Comparison of ENCODE assay signal across 15 cellular contexts in the genomic region with DNA sequence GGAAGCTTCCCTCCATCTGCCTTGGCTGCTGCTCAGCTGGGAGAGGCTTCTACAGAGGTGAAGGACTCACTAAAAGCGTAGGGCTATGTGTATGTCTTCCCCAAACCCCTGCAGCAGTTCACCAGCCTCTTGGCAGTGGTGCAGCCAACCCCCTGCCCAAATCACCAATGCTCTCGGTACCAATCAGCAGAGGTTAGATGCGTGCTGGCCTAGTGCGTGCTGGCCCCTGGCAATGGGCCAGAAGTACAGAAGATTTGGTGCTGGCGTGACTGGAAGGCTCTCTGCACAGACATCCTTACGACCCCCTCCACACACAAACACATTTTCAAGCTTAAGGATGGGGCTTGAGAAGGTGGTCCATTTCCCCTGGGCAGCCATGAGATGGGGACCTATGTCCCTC.
"Had no signal": no experiment of that assay in that cellular context is flagged by ENCODE, and none has a peak within 500 bp of the region (broad histone marks: within the 10 kb centered on the region; RNA-seq: fewer than 3 reads in every experiment).

No MANE protein-coding gene starts in this region.

- H3K4me3 ChIP-seq: lung, pancreas, tibial artery had no signal

- H3K27ac ChIP-seq: tibial artery had no signal

- H3K9me3 ChIP-seq: pancreas, tibial artery had no signal

- H3K27me3 ChIP-seq: pancreas, tibial artery had no signal

- ATAC-seq: activated CD8-positive, alpha-beta T cell treated with anti-CD3 and anti-CD28 coated beads, Interleukin-2, amount 10 ng/mL, durations not matched to agents 7 days and 5 days; naive thymus-derived CD4-positive, alpha-beta T cell; pancreas; stimulated activated effector memory CD8-positive, alpha-beta T cell treated with anti-CD3 and anti-CD28 coated beads, Interleukin-12 subunit alpha, Interleukin-12 subunit beta, amount 100 ng/mL, for 72 hours had no signal

- H3K36me3 ChIP-seq: pancreas, tibial artery had no signal

- DNase-seq: activated B cell treated with CpG ODN at 0.5 μM for 24 hours; activated CD4-positive, alpha-beta T cell treated with anti-CD3 and anti-CD28 coated beads, Interleukin-2, amount 10 ng/mL, durations not matched to agents 24 days and 14 days; activated CD8-positive, alpha-beta memory T cell treated with anti-CD3 and anti-CD28 coated beads, Interleukin-2, amount 50 U/mL, for 48 hours; activated CD8-positive, alpha-beta T cell treated with anti-CD3 and anti-CD28 coated beads, Interleukin-2, amount 10 ng/mL, durations not matched to agents 7 days and 5 days; activated naive CD8-positive, alpha-beta T cell treated with anti-CD3 and anti-CD28 coated beads for 36 hours; amygdala; effector CD8-positive, alpha-beta T cell; foreskin fibroblast; glutamatergic neuron; immature natural killer cell; naive thymus-derived CD4-positive, alpha-beta T cell; pancreas; tibial artery had no signal
